ENCODE assay signal across 4 cellular contexts in genomic region chr1:3298197-3298596, GRCh38.
"Had no signal": no experiment of that assay in that cellular context is flagged by ENCODE, and none has a peak within 500 bp of the region (broad histone marks: within the 10 kb centered on the region; RNA-seq: fewer than 3 reads in every experiment).

No MANE protein-coding gene starts in this region.

- DNase-seq: H9, HCEC 1CT, HFFc6 had no signal

- H3K4me3 ChIP-seq: GM23338 had no signal

- H3K4me2 ChIP-seq: GM23338 had no signal

- ATAC-seq: GM23338 had no signal

- H2AFZ ChIP-seq: GM23338 had no signal
